Comparison of ENCODE assay signal across 8 cellular contexts in genomic region chrX:136953867-136954787, GRCh38.
A peak's percentile ranks its signal among the peaks of the same experiment; 100 is the strongest.
DNase-seq lines count a peak whose midpoint lies in the region; ATAC-seq, FAIRE-seq and TF ChIP-seq lines count a peak whose summit lies in the region.

No MANE protein-coding gene starts in this region.

- no peaks in the 10 kb centered on the region for H3K9me3 ChIP-seq in K562 (replicated peaks; ENCODE audit: control insufficient read depth, insufficient read depth, low read depth, low read length)

- no peaks in the 10 kb centered on the region for H3K36me3 Mint-ChIP-seq in T-helper 2 cell treated with Interferon-gamma antibody and Interleukin-4, amounts not matched to agents 5 μg/mL and 100 μg/mL, for 36 hours (ENCODE audit: low read depth)

- no peaks in the 10 kb centered on the region for H3K4me1 Mint-ChIP-seq in T-helper 2 cell treated with Interferon-gamma antibody and Interleukin-4, amounts not matched to agents 5 μg/mL and 100 μg/mL, for 36 hours (ENCODE audit: low read depth)

- no peak for TF ChIP-seq POLR2A in K562 (conservative IDR thresholded peaks at IDR 0.05)

- ATAC-seq in GM18499 (IDR thresholded peaks at IDR 0.05; ENCODE audit: insufficient read depth, unreplicated experiment) (peak; percentile 95), HG02884 (IDR thresholded peaks at IDR 0.05; ENCODE audit: unreplicated experiment) (peak; percentile 95), K562 (peak; percentile 99)

- H4K20me1 ChIP-seq in K562 (replicated peaks; ENCODE audit: control insufficient read depth, insufficient read depth, low read length), result no peaks in the 10 kb centered on the region

- POLR2A ChIA-PET in K562 (lab: Yijun Ruan, JAX), result interaction anchor here (1.2 kb wide), 1 partner anchor 18 kb away, joined by 4 read pairs; no protein-coding TSS in a partner anchor

- H3K9ac ChIP-seq in K562 (ENCODE audit: insufficient read depth in 1 of 2, low read depth in 2 of 2, low read length in 2 of 2), result no peak overlapping the region

- TF ChIP-seq CTCF in K562 (IDR thresholded peaks at IDR 0.05 in 2 of 3, conservative IDR thresholded peaks at IDR 0.05 in 1 of 3; ENCODE audit: insufficient read depth in 2 of 3, low read depth in 1 of 3, low read length in 3 of 3), result peak; percentile 68 to 80 (median 79)

- no peak overlapping the region for H3K27ac ChIP-seq in K562 (ENCODE audit: extremely low read depth, low read depth, low read length)

- no peak overlapping the region for H3K27ac Mint-ChIP-seq in T-helper 2 cell treated with Interferon-gamma antibody and Interleukin-4, amounts not matched to agents 5 μg/mL and 100 μg/mL, for 36 hours

- no peaks in the 10 kb centered on the region; a peak in 1 of 5 replicates for H3K4me1 ChIP-seq in K562 (replicated peaks in 1 of 2; ENCODE audit: control insufficient read depth in 2 of 2, insufficient read depth in 2 of 2, low read length in 2 of 2)

- peak; percentile 28 to 46; a peak in 2 of 4 replicates for TF ChIP-seq RAD21 in K562 (CRISPR knock-in tag; conservative IDR thresholded peaks at IDR 0.05 in 1 of 2, IDR thresholded peaks at IDR 0.05 in 1 of 2)

- H2AFZ ChIP-seq in K562 (ENCODE audit: low read depth, low read length), result no peak overlapping the region

- H3K4me3 ChIP-seq in K562, result no peak overlapping the region

- H3K36me3 ChIP-seq in K562 (ENCODE audit: control insufficient read depth, insufficient read depth, low read length), result no peaks in the 10 kb centered on the region

- FAIRE-seq in K562 (lab: Jason Lieb, UNC), result peak; percentile 87

- H3K4me3 Mint-ChIP-seq in T-helper 2 cell treated with Interferon-gamma antibody and Interleukin-4, amounts not matched to agents 5 μg/mL and 100 μg/mL, for 36 hours, result no peak overlapping the region

- intact Hi-C loops in K562 (cut with micrococcal nuclease), result loop anchor here (1.0 kb wide), 2 partner anchors 98 to 240 kb away; no protein-coding TSS in a partner anchor

- no peaks in the 10 kb centered on the region for H3K9me1 ChIP-seq in K562 (ENCODE audit: control insufficient read depth, insufficient read depth, low read length)

- CTCF ChIA-PET in K562 (lab: Yijun Ruan, JAX; ENCODE audit: low intra/inter-chr PET ratio), result interaction anchor here (0.7 to 2.3 kb wide), 4 partner anchors 95 to 240 kb away, joined by 3 to 17 read pairs (median 11); no protein-coding TSS in a partner anchor

- H3K79me2 ChIP-seq in K562 (ENCODE audit: control insufficient read depth, insufficient read depth, low read length), result no peaks in the 10 kb centered on the region

- H3K9me3 Mint-ChIP-seq in T-helper 2 cell treated with Interferon-gamma antibody and Interleukin-4, amounts not matched to agents 5 μg/mL and 100 μg/mL, for 36 hours, result no peaks in the 10 kb centered on the region

- peak; percentile 28 for DNase-seq in A172 (ENCODE audit: low spot score)
- peak; percentile 71 for DNase-seq in NCI-H1436 (lab: John Stamatoyannopoulos, UW)
- DNase-seq in T-helper 2 cell treated with Interferon-gamma antibody and Interleukin-4, amounts not matched to agents 5 μg/mL and 100 μg/mL, for 36 hours (ENCODE audit: low spot score), result peak; percentile 37
- peak; percentile 37 to 83 (median 48) for DNase-seq in K562 (ENCODE audit: extremely low read depth in 1 of 4, low spot score in 3 of 4)
- DNase-seq in inferior parietal cortex (ENCODE audit: extremely low spot score), result peak; percentile 67
- DNase-seq in stimulated activated CD4-positive, alpha-beta T cell treated with anti-CD3 and anti-CD28 coated beads, Interleukin-2, amount 100 ng/mL, for 48 hours, result peak; percentile 46 to 54

- TF ChIP-seq EP300 in K562 (IDR thresholded peaks at IDR 0.05; ENCODE audit: low read length), result no peak

- H3K27me3 Mint-ChIP-seq in T-helper 2 cell treated with Interferon-gamma antibody and Interleukin-4, amounts not matched to agents 5 μg/mL and 100 μg/mL, for 36 hours (ENCODE audit: low read depth), result no peaks in the 10 kb centered on the region

- no peaks in the 10 kb centered on the region for H3K27me3 ChIP-seq in K562 (ENCODE audit: control insufficient read depth in 2 of 2, insufficient read depth in 2 of 2, low read length in 2 of 2)

- in situ Hi-C loops in K562 (cut with MboI), result loop anchor here (10.0 kb wide), 1 partner anchor 101 kb away; no protein-coding TSS in a partner anchor

- 35% methylated on average over 22 of the region's 26 CpGs for WGBS in K562 (ENCODE audit: insufficient coverage, low coverage, missing lambda C conversion rate)

- no TSS peak for BruUV-seq in K562 (replicated peaks; lab: Mats Ljungman, UMichigan)

- no peak overlapping the region for H3K4me2 ChIP-seq in K562 (ENCODE audit: insufficient read depth, low read length)

TF ChIP-seq in K562, 482 proteins besides CTCF, POLR2A, EP300 and RAD21:
- TF ChIP-seq XRCC5 (IDR thresholded peaks at IDR 0.05; ENCODE audit: low read depth, low read length), result peak; percentile 52; the same call in 1 of the 2 replicates
- no peak for TF ChIP-seq SRSF3 (IDR thresholded peaks at IDR 0.05; ENCODE audit: insufficient read depth, low read length)
